20 cellular contexts compared by ENCODE assay signal in the genomic region with DNA sequence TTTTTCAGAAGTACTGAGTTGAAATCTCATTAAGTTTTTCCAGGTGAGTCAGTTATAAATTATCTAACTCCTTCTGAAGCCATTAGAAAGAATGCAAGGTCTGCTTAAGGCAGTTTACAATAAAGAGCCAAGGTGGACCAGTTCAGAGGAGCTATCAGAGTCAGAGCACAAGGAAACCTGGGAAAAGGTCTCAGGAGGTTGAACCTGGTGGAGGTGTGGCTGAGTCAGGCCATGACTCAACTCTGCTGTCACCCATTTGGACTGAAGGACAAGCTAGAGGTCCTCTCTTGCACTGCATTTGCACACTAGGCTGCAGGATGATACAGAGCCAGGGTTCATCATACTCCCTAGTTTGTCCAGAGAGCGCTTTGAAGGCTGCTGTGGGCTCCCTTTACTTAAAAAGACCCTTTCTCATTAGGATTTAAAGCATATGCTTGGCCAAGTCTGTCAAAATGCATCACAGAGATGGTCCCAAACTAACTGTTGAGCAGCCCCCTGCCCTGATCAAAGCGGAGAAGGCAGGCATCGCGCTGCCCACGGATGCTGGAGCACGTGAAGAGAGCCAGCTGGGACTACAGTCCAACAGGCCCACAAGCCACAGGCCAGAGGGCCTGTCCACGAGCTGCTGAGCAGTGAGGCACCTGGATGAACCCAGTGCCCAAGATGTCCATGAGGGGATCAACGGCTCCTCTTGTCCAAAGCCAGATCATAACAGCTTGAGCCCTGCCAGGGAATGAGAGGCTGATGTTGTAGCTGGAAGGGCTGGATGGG. TPM values are rescaled to one million over a fixed set of nuclear protein-coding genes. Genes with fewer than 3 reads are reported as not detected.
DNase-seq lines count a peak whose midpoint lies in the region; ATAC-seq and TF ChIP-seq lines count a peak whose summit lies in the region.
"Had no signal": no experiment of that assay in that cellular context is flagged by ENCODE, and none has a peak within 500 bp of the region (broad histone marks: within the 10 kb centered on the region; RNA-seq: fewer than 3 reads in every experiment).

No MANE protein-coding gene starts in this region.

- BruUV-seq in Panc1 (replicated peaks; lab: Mats Ljungman, UMichigan), result no TSS peak

- no peaks in the 10 kb centered on the region for H3K27me3 ChIP-seq in Panc1 (ENCODE audit: control insufficient read depth, insufficient read depth, low read length)
- peaks cover 19% of the 10 kb centered on the region for H3K27me3 ChIP-seq in foreskin keratinocyte
- H3K27me3 ChIP-seq: neural progenitor cell, SJSA1 had no signal

- no peaks in the 10 kb centered on the region for H3K9me3 ChIP-seq in Panc1 (ENCODE audit: control insufficient read depth, insufficient read depth, low read depth, low read length)
- H3K9me3 ChIP-seq: esophagus muscularis mucosa, SJSA1, transverse colon had no signal

- in situ Hi-C loops in Panc1 (cut with HindIII; ENCODE audit: low pct_unique_long_range_greater_than_20kb, low sequenced_read_pairs), result no loop called here

- no peak overlapping the region for H3K4me3 ChIP-seq in Panc1 (ENCODE audit: low read depth in 2 of 2, low read length in 2 of 2)
- H3K4me3 ChIP-seq: esophagus muscularis mucosa, neural progenitor cell, SJSA1, transverse colon had no signal

- CTCF ChIA-PET in Panc1 (lab: Charles Lee), result no interaction called here

- TF ChIP-seq CTCF in Panc1 (IDR thresholded peaks at IDR 0.05) (no peak), foreskin keratinocyte (conservative IDR thresholded peaks at IDR 0.05) (no peak)

- H3K27ac ChIP-seq in Panc1 (ENCODE audit: low read length) (peak overlapping the region; percentile 44; the same call in 1 of the 2 replicates), foreskin keratinocyte (no peak overlapping the region)
- H3K27ac ChIP-seq: esophagus muscularis mucosa, neural progenitor cell, SJSA1, transverse colon had no signal

- ATAC-seq in Panc1, result peak; percentile 49
- peak; percentile 72 for ATAC-seq in foreskin keratinocyte
- ATAC-seq in HG03196 (IDR thresholded peaks at IDR 0.05; ENCODE audit: unreplicated experiment), result no peak
- ATAC-seq in GM21515 (IDR thresholded peaks at IDR 0.05; ENCODE audit: unreplicated experiment), result no peak
- ATAC-seq: T-helper 17 cell had no signal

- DNase-seq in HPDE6-E6E7 (ENCODE audit: extremely low spot score) (peak; percentile 66), Panc1 (ENCODE audit: low read depth, low spot score) (no peak), foreskin keratinocyte (peak; percentile 22 to 66), renal cortical epithelial cell (ENCODE audit: low read depth) (peak; percentile 83), DMS114 treated with DMSO at 0.1 percent for 48 hours (lab: John Stamatoyannopoulos, UW; ENCODE audit: unreplicated experiment) (no peak)
- DNase-seq: activated CD8-positive, alpha-beta memory T cell treated with anti-CD3 and anti-CD28 coated beads for 24 hours; activated T-cell treated with anti-CD3 and anti-CD28 coated beads, Interleukin-2, amount 50 U/mL, for 1 hour; CD4-positive, CD25-positive, alpha-beta regulatory T cell; DMS153; effector memory CD4-positive, alpha-beta T cell; GDM1; islet precursor cell; NCI-H2107; T-helper 17 cell; transverse colon had no signal

- intact Hi-C loops in Panc1 (cut with micrococcal nuclease; ENCODE audit: unreplicated experiment), result no loop called here

- POLR2A ChIA-PET in Panc1 (lab: Charles Lee), result interaction anchor here (1.7 kb wide), 1 partner anchor 8 kb away, joined by 4 read pairs; no protein-coding TSS in a partner anchor

- H3K36me3 ChIP-seq in Panc1 (ENCODE audit: control insufficient read depth, insufficient read depth, low read length), result no peaks in the 10 kb centered on the region
- H3K36me3 ChIP-seq: esophagus muscularis mucosa, neural progenitor cell, SJSA1, transverse colon had no signal

- peaks cover 9% of the 10 kb centered on the region for H3K4me1 ChIP-seq in Panc1 (ENCODE audit: control insufficient read depth, insufficient read depth, low read length)
- no peaks in the 10 kb centered on the region for H3K4me1 ChIP-seq in foreskin keratinocyte
- H3K4me1 ChIP-seq: esophagus muscularis mucosa, neural progenitor cell, transverse colon had no signal

RNA-seq across cellular contexts. Expression of a gene that starts 26.0 kb away (rescaled TPM):
- total RNA-seq in Panc1 (2021; ENCODE audit: unreplicated experiment) (61.9 TPM), foreskin keratinocyte (65.4 and 65.7 TPM in 2 replicates), renal cortical epithelial cell (78.1 and 116 TPM in 2 replicates)
- polyA plus RNA-seq in Panc1 (2012; ENCODE audit: insufficient read length), result 42.7 TPM
- 59.8 and 61.1 TPM in 2 replicates for polyA plus RNA-seq in foreskin keratinocyte

Comparison
In these comparisons a context has a peak if more than half of its experiments do, and no peak if none do; other contexts are left out.
1. DNase-seq: peak in HPDE6-E6E7 (single experiment), foreskin keratinocyte (2 of 2) and renal cortical epithelial cell (single experiment); none in Panc1 (single experiment) and DMS114 treated with DMSO at 0.1 percent for 48 hours (single experiment).
2. ATAC-seq: peak in Panc1 (single experiment) and foreskin keratinocyte (single experiment); none in HG03196 (single experiment) and GM21515 (single experiment).